Comparison of ENCODE assay signal across 19 cellular contexts in genomic region chr10:6310977-6311376, GRCh38.
A peak's percentile ranks its signal among the peaks of the same experiment; 100 is the strongest.
DNase-seq lines count a peak whose midpoint lies in the region; ATAC-seq and TF ChIP-seq lines count a peak whose summit lies in the region.
"Had no signal": no experiment of that assay in that cellular context is flagged by ENCODE, and none has a peak within 500 bp of the region (broad histone marks: within the 10 kb centered on the region; RNA-seq: fewer than 3 reads in every experiment).

No MANE protein-coding gene starts in this region.

- CTCF ChIA-PET in MCF 10A (lab: Yijun Ruan, JAX): no interaction called here

- DNase-seq in activated CD4-positive, alpha-beta T cell treated with anti-CD3 and anti-CD28 coated beads for 48 hours: peak; percentile 24
- DNase-seq in activated CD4-positive, alpha-beta T cell treated with anti-CD3 and anti-CD28 coated beads, Interleukin-2, amount 10 ng/mL, durations not matched to agents 24 days and 14 days: no peak
- DNase-seq in natural killer cell treated with Interleukin-12 subunit alpha and Interleukin-12 subunit beta and Interleukin-15 and Interleukin-18, amount 100 ng/mL, for 72 hours (ENCODE audit: low spot score): no peak
- DNase-seq in natural killer cell (no peak), D341Med (ENCODE audit: low spot score) (no peak), MCF 10A (ENCODE audit: unreplicated experiment) (no peak)
- DNase-seq in activated naive CD8-positive, alpha-beta T cell treated with anti-CD3 and anti-CD28 coated beads, Interleukin-2, amount 10 ng/mL, durations not matched to agents 7 days and 5 days: no peak
- no peak for DNase-seq in stimulated activated naive B cell treated with anti-CD40 and anti-IgM and Interleukin-4, amounts not matched to agents 10 μg/mL and 1 μg/mL and 100 μg/mL, for 72 hours
- DNase-seq: 8988T; BE2C; CD4-positive, CD25-positive, alpha-beta regulatory T cell; COR-L47; GF-D8; GM23248; NCI-H1417 treated with DMSO at 0.1 percent for 48 hours; NCI-H187 treated with DMSO at 0.1 percent for 48 hours; NCI-H2227 treated with DMSO at 0.1 percent for 48 hours; NCI-H524; PC-3 had no signal

- no peak for TF ChIP-seq CTCF in natural killer cell (IDR thresholded peaks at IDR 0.05)
- TF ChIP-seq CTCF in MCF 10A (IDR thresholded peaks at IDR 0.05; ENCODE audit: unreplicated experiment): no peak

- peaks cover 8% of the 10 kb centered on the region for H3K4me1 Mint-ChIP-seq in activated CD4-positive, alpha-beta T cell treated with anti-CD3 and anti-CD28 coated beads, Interleukin-2, amount 10 ng/mL, durations not matched to agents 24 days and 14 days
- peaks cover 7 to 21% of the 10 kb centered on the region in 2 donors for H3K4me1 Mint-ChIP-seq in natural killer cell treated with Interleukin-12 subunit alpha and Interleukin-12 subunit beta and Interleukin-15 and Interleukin-18, amount 100 ng/mL, for 72 hours (ENCODE audit: low read depth in 2 of 2)
- no peaks in the 10 kb centered on the region for H3K4me1 Mint-ChIP-seq in natural killer cell
- H3K4me1 Mint-ChIP-seq in activated naive CD8-positive, alpha-beta T cell treated with anti-CD3 and anti-CD28 coated beads, Interleukin-2, amount 10 ng/mL, durations not matched to agents 7 days and 5 days: peaks cover 7% of the 10 kb centered on the region
- H3K4me1 Mint-ChIP-seq in stimulated activated naive B cell treated with anti-CD40 and anti-IgM and Interleukin-4, amounts not matched to agents 10 μg/mL and 1 μg/mL and 100 μg/mL, for 72 hours: peaks cover 19 to 39% of the 10 kb centered on the region in 2 donors
- no peaks in the 10 kb centered on the region for H3K4me1 Mint-ChIP-seq in MCF 10A (ENCODE audit: insufficient read depth, unreplicated experiment)
- H3K4me1 Mint-ChIP-seq: CD4-positive, CD25-positive, alpha-beta regulatory T cell had no signal

- ATAC-seq in natural killer cell treated with Interleukin-12 subunit alpha and Interleukin-12 subunit beta and Interleukin-15 and Interleukin-18, amount 100 ng/mL, for 72 hours: peak; percentile 66 to 70
- ATAC-seq in natural killer cell: no peak
- ATAC-seq in activated naive CD8-positive, alpha-beta T cell treated with anti-CD3 and anti-CD28 coated beads, Interleukin-2, amount 10 ng/mL, durations not matched to agents 7 days and 5 days (ENCODE audit: low read depth): no peak
- ATAC-seq in stimulated activated naive B cell treated with anti-CD40 and anti-IgM and Interleukin-4, amounts not matched to agents 10 μg/mL and 1 μg/mL and 100 μg/mL, for 72 hours (replicated peaks): peak; percentile 34 to 41
- ATAC-seq: PC-3 had no signal

- H3K27ac Mint-ChIP-seq in activated CD4-positive, alpha-beta T cell treated with anti-CD3 and anti-CD28 coated beads, Interleukin-2, amount 10 ng/mL, durations not matched to agents 24 days and 14 days: no peak overlapping the region
- peak overlapping the region; percentile 18 to 77 for H3K27ac Mint-ChIP-seq in natural killer cell treated with Interleukin-12 subunit alpha and Interleukin-12 subunit beta and Interleukin-15 and Interleukin-18, amount 100 ng/mL, for 72 hours
- no peak overlapping the region for H3K27ac Mint-ChIP-seq in natural killer cell
- peak overlapping the region; percentile 15 for H3K27ac Mint-ChIP-seq in activated naive CD8-positive, alpha-beta T cell treated with anti-CD3 and anti-CD28 coated beads, Interleukin-2, amount 10 ng/mL, durations not matched to agents 7 days and 5 days
- no peak overlapping the region for H3K27ac Mint-ChIP-seq in stimulated activated naive B cell treated with anti-CD40 and anti-IgM and Interleukin-4, amounts not matched to agents 10 μg/mL and 1 μg/mL and 100 μg/mL, for 72 hours
- no peak overlapping the region for H3K27ac Mint-ChIP-seq in MCF 10A (ENCODE audit: low read depth, unreplicated experiment)
- H3K27ac Mint-ChIP-seq: CD4-positive, CD25-positive, alpha-beta regulatory T cell had no signal

- BruUV-seq in MCF 10A (replicated peaks; lab: Mats Ljungman, UMichigan): no TSS peak

- no peak overlapping the region for H3K4me3 Mint-ChIP-seq in activated CD4-positive, alpha-beta T cell treated with anti-CD3 and anti-CD28 coated beads, Interleukin-2, amount 10 ng/mL, durations not matched to agents 24 days and 14 days
- H3K4me3 Mint-ChIP-seq in natural killer cell treated with Interleukin-12 subunit alpha and Interleukin-12 subunit beta and Interleukin-15 and Interleukin-18, amount 100 ng/mL, for 72 hours: peak overlapping the region; percentile 43
- H3K4me3 Mint-ChIP-seq in natural killer cell (no peak overlapping the region), MCF 10A (ENCODE audit: unreplicated experiment) (no peak overlapping the region)
- H3K4me3 Mint-ChIP-seq in activated naive CD8-positive, alpha-beta T cell treated with anti-CD3 and anti-CD28 coated beads, Interleukin-2, amount 10 ng/mL, durations not matched to agents 7 days and 5 days: no peak overlapping the region
- H3K4me3 Mint-ChIP-seq in stimulated activated naive B cell treated with anti-CD40 and anti-IgM and Interleukin-4, amounts not matched to agents 10 μg/mL and 1 μg/mL and 100 μg/mL, for 72 hours: no peak overlapping the region
- H3K4me3 Mint-ChIP-seq: CD4-positive, CD25-positive, alpha-beta regulatory T cell had no signal

- POLR2A ChIA-PET in activated naive CD8-positive, alpha-beta T cell treated with anti-CD3 and anti-CD28 coated beads, Interleukin-2, amount 10 ng/mL, durations not matched to agents 7 days and 5 days (lab: Charles Lee): no interaction called here
- POLR2A ChIA-PET in MCF 10A (lab: Yijun Ruan, JAX): no interaction called here

- peaks cover 1% of the 10 kb centered on the region for H3K27me3 Mint-ChIP-seq in activated CD4-positive, alpha-beta T cell treated with anti-CD3 and anti-CD28 coated beads, Interleukin-2, amount 10 ng/mL, durations not matched to agents 24 days and 14 days
- H3K27me3 Mint-ChIP-seq in natural killer cell treated with Interleukin-12 subunit alpha and Interleukin-12 subunit beta and Interleukin-15 and Interleukin-18, amount 100 ng/mL, for 72 hours: peaks cover 0 to 5% of the 10 kb centered on the region in 2 donors
- H3K27me3 Mint-ChIP-seq in natural killer cell (ENCODE audit: low read depth in 2 of 2) (peaks cover 5% of the 10 kb centered on the region in 2 donors), MCF 10A (ENCODE audit: insufficient read depth, unreplicated experiment) (peaks cover 23% of the 10 kb centered on the region)
- no peaks in the 10 kb centered on the region for H3K27me3 Mint-ChIP-seq in activated naive CD8-positive, alpha-beta T cell treated with anti-CD3 and anti-CD28 coated beads, Interleukin-2, amount 10 ng/mL, durations not matched to agents 7 days and 5 days
- no peaks in the 10 kb centered on the region for H3K27me3 Mint-ChIP-seq in stimulated activated naive B cell treated with anti-CD40 and anti-IgM and Interleukin-4, amounts not matched to agents 10 μg/mL and 1 μg/mL and 100 μg/mL, for 72 hours

- H3K9me3 Mint-ChIP-seq in activated CD4-positive, alpha-beta T cell treated with anti-CD3 and anti-CD28 coated beads, Interleukin-2, amount 10 ng/mL, durations not matched to agents 24 days and 14 days: peaks cover 6% of the 10 kb centered on the region
- no peaks in the 10 kb centered on the region for H3K9me3 Mint-ChIP-seq in natural killer cell treated with Interleukin-12 subunit alpha and Interleukin-12 subunit beta and Interleukin-15 and Interleukin-18, amount 100 ng/mL, for 72 hours
- H3K9me3 Mint-ChIP-seq in natural killer cell (peaks cover 0 to 2% of the 10 kb centered on the region in 2 donors), MCF 10A (ENCODE audit: unreplicated experiment) (no peaks in the 10 kb centered on the region)
- H3K9me3 Mint-ChIP-seq in activated naive CD8-positive, alpha-beta T cell treated with anti-CD3 and anti-CD28 coated beads, Interleukin-2, amount 10 ng/mL, durations not matched to agents 7 days and 5 days: peaks cover 6% of the 10 kb centered on the region
- peaks cover 3 to 5% of the 10 kb centered on the region in 2 donors for H3K9me3 Mint-ChIP-seq in stimulated activated naive B cell treated with anti-CD40 and anti-IgM and Interleukin-4, amounts not matched to agents 10 μg/mL and 1 μg/mL and 100 μg/mL, for 72 hours

- H3K36me3 Mint-ChIP-seq in activated CD4-positive, alpha-beta T cell treated with anti-CD3 and anti-CD28 coated beads, Interleukin-2, amount 10 ng/mL, durations not matched to agents 24 days and 14 days (ENCODE audit: low read depth): peaks cover 14% of the 10 kb centered on the region
- no peaks in the 10 kb centered on the region for H3K36me3 Mint-ChIP-seq in natural killer cell treated with Interleukin-12 subunit alpha and Interleukin-12 subunit beta and Interleukin-15 and Interleukin-18, amount 100 ng/mL, for 72 hours
- no peaks in the 10 kb centered on the region for H3K36me3 Mint-ChIP-seq in natural killer cell
- H3K36me3 Mint-ChIP-seq in activated naive CD8-positive, alpha-beta T cell treated with anti-CD3 and anti-CD28 coated beads, Interleukin-2, amount 10 ng/mL, durations not matched to agents 7 days and 5 days: peaks cover 19% of the 10 kb centered on the region
- H3K36me3 Mint-ChIP-seq in stimulated activated naive B cell treated with anti-CD40 and anti-IgM and Interleukin-4, amounts not matched to agents 10 μg/mL and 1 μg/mL and 100 μg/mL, for 72 hours: peaks cover 6 to 7% of the 10 kb centered on the region in 2 donors
- peaks cover 5% of the 10 kb centered on the region for H3K36me3 Mint-ChIP-seq in MCF 10A (ENCODE audit: insufficient read depth, unreplicated experiment)

- intact Hi-C loops in activated CD4-positive, alpha-beta T cell treated with anti-CD3 and anti-CD28 coated beads, Interleukin-2, amount 10 ng/mL, durations not matched to agents 24 days and 14 days (cut with micrococcal nuclease): loop anchor here (5.0 kb wide), 1 partner anchor 44 kb away; no protein-coding TSS in a partner anchor
- intact Hi-C loops in natural killer cell (cut with micrococcal nuclease) (loop anchor here (10.0 kb wide), 1 partner anchor 64 kb away; no protein-coding TSS in a partner anchor), MCF 10A (cut with micrococcal nuclease) (no loop called here)

Comparison
In these comparisons a context has a peak if more than half of its experiments do, and no peak if none do; other contexts are left out.
1. H3K27ac Mint-ChIP-seq: peak in natural killer cell treated with Interleukin-12 subunit alpha and Interleukin-12 subunit beta and Interleukin-15 and Interleukin-18, amount 100 ng/mL, for 72 hours (2 of 2) and activated naive CD8-positive, alpha-beta T cell treated with anti-CD3 and anti-CD28 coated beads, Interleukin-2, amount 10 ng/mL, durations not matched to agents 7 days and 5 days (single experiment); none in activated CD4-positive, alpha-beta T cell treated with anti-CD3 and anti-CD28 coated beads, Interleukin-2, amount 10 ng/mL, durations not matched to agents 24 days and 14 days (single experiment), natural killer cell (0 of 2), stimulated activated naive B cell treated with anti-CD40 and anti-IgM and Interleukin-4, amounts not matched to agents 10 μg/mL and 1 μg/mL and 100 μg/mL, for 72 hours (single experiment) and MCF 10A (single experiment).
2. ATAC-seq: peak in natural killer cell treated with Interleukin-12 subunit alpha and Interleukin-12 subunit beta and Interleukin-15 and Interleukin-18, amount 100 ng/mL, for 72 hours (2 of 2) and stimulated activated naive B cell treated with anti-CD40 and anti-IgM and Interleukin-4, amounts not matched to agents 10 μg/mL and 1 μg/mL and 100 μg/mL, for 72 hours (2 of 2); none in natural killer cell (0 of 3) and activated naive CD8-positive, alpha-beta T cell treated with anti-CD3 and anti-CD28 coated beads, Interleukin-2, amount 10 ng/mL, durations not matched to agents 7 days and 5 days (single experiment).